In genomic region chr11:63918576-63919171, GRCh38 we compare ENCODE assay signal across 7 cellular contexts. TPM values are rescaled to one million over a fixed set of nuclear protein-coding genes. Genes with fewer than 3 reads are reported as not detected.
DNase-seq lines count a peak whose midpoint lies in the region; ATAC-seq and TF ChIP-seq lines count a peak whose summit lies in the region.

No MANE protein-coding gene starts in this region.

- no peaks in the 10 kb centered on the region for H3F3A ChIP-seq in smooth muscle cell (ENCODE audit: low read depth)

- no peak overlapping the region for H2BK15ac ChIP-seq in H9 (ENCODE audit: low read depth, low read length)

- H3K23me2 ChIP-seq in H9 (ENCODE audit: insufficient read length, low read depth, low read length, poor library complexity, severe bottlenecking) = peaks cover 33% of the 10 kb centered on the region

- H3T11ph ChIP-seq in H9 (ENCODE audit: low read length) = peak overlapping the region; percentile 71

- H3K27me3 Mint-ChIP-seq in H9 (ENCODE audit: low read depth) = peaks cover 8% of the 10 kb centered on the region

- no peaks in the 10 kb centered on the region for H3K79me1 ChIP-seq in H9 (ENCODE audit: insufficient read depth, low read depth, low read length, poor library complexity, severe bottlenecking)

- H3K4me2 ChIP-seq in H9 (ENCODE audit: insufficient read depth, insufficient read length, low read length) (peak overlapping the region; percentile 67), hepatocyte (peak overlapping the region; percentile 99), smooth muscle cell (peak overlapping the region; percentile 99)

- POLR2A ChIA-PET in RWPE1 (lab: Yijun Ruan, JAX; ENCODE audit: low non-redundant PET) = no interaction called here

- peak overlapping the region; percentile 83 for H3K18ac ChIP-seq in H9 (ENCODE audit: insufficient read length, low read depth, low read length)

- H3K9ac ChIP-seq in H9 (ENCODE audit: extremely low read depth, insufficient read length, low read length) = peak overlapping the region; percentile 72
- H3K9ac ChIP-seq in smooth muscle cell (ENCODE audit: low read depth) = no peak overlapping the region

- peak; percentile 77 for DNase-seq in H9
- no peak for DNase-seq in RWPE1 (ENCODE audit: low spot score)
- peak; percentile 31 for DNase-seq in hepatocyte (ENCODE audit: low spot score)
- DNase-seq in smooth muscle cell (lab: John Stamatoyannopoulos, UW; ENCODE audit: unreplicated experiment) = no peak
- DNase-seq in kidney tubule cell (ENCODE audit: low spot score) = no peak
- DNase-seq in effector CD4-positive, alpha-beta T cell = no peak

- H3K27ac Mint-ChIP-seq in H9 = peak overlapping the region; percentile 99 to 100 (median 99)

- no peak overlapping the region for H2BK120ac ChIP-seq in H9 (ENCODE audit: low read depth, low read length, poor library complexity, severe bottlenecking)

- CTCF ChIA-PET in RWPE1 (lab: Yijun Ruan, JAX) = no interaction called here

- H3K4me3 ChIP-seq in hepatocyte (no peak overlapping the region), smooth muscle cell (no peak overlapping the region)

- peaks cover 5% of the 10 kb centered on the region in 2 experiments; a peak in 4 of 5 replicates for H3K9me3 Mint-ChIP-seq in H9

- H3K9me2 ChIP-seq in hepatocyte (replicated peaks; ENCODE audit: insufficient read depth) = no peaks in the 10 kb centered on the region

- no peaks in the 10 kb centered on the region for H4K20me1 ChIP-seq in H9 (ENCODE audit: control insufficient read depth, insufficient read depth, insufficient read length)
- no peaks in the 10 kb centered on the region for H4K20me1 ChIP-seq in hepatocyte (ENCODE audit: insufficient read depth, poor library complexity, severe bottlenecking)
- H4K20me1 ChIP-seq in smooth muscle cell (ENCODE audit: low read depth) = peaks cover 16% of the 10 kb centered on the region

- H3K56ac ChIP-seq in H9 (ENCODE audit: insufficient read length, low read depth, low read length) = no peak overlapping the region

- H3K4ac ChIP-seq in H9 (ENCODE audit: low read depth, low read length) = peak overlapping the region; percentile 90

- peaks cover 11 to 23% (median 15%) of the 10 kb centered on the region in 3 experiments for H3K36me3 Mint-ChIP-seq in H9 (ENCODE audit: insufficient read depth in 1 of 3, low read depth in 3 of 3)

- peak overlapping the region; percentile 67 to 87 for H3K4me3 Mint-ChIP-seq in H9

- peak overlapping the region; percentile 28 for H2BK5ac ChIP-seq in H9 (ENCODE audit: insufficient read length, low read length)

- no peak for ATAC-seq in GM21737 (IDR thresholded peaks at IDR 0.05; ENCODE audit: unreplicated experiment)

- H3K79me2 ChIP-seq in H9 (ENCODE audit: insufficient read depth, low read length) = peaks cover 5% of the 10 kb centered on the region; the same call in 1 of the 2 replicates
- peaks cover 9% of the 10 kb centered on the region for H3K79me2 ChIP-seq in hepatocyte
- no peaks in the 10 kb centered on the region for H3K79me2 ChIP-seq in smooth muscle cell (ENCODE audit: low read depth)

- H4K91ac ChIP-seq in H9 (ENCODE audit: insufficient read length, low read depth, low read length) = peak overlapping the region; percentile 94

- H3K23ac ChIP-seq in H9 (ENCODE audit: insufficient read length, low read depth, low read length) = no peak overlapping the region

- H3K36me3 ChIP-seq in hepatocyte (replicated peaks; ENCODE audit: insufficient read depth, low read depth) (no peaks in the 10 kb centered on the region), smooth muscle cell (ENCODE audit: low read depth) (no peaks in the 10 kb centered on the region)

- H3K4me1 Mint-ChIP-seq in H9 = peaks cover 24 to 31% of the 10 kb centered on the region in 2 experiments

- H2BK12ac ChIP-seq in H9 (ENCODE audit: insufficient read length, low read depth, low read length) = peak overlapping the region; percentile 72

- H3K9me3 ChIP-seq in H9 (ENCODE audit: control insufficient read depth, low read depth, low read length) (no peaks in the 10 kb centered on the region), hepatocyte (ENCODE audit: low read depth) (no peaks in the 10 kb centered on the region), smooth muscle cell (replicated peaks; ENCODE audit: low read depth) (no peaks in the 10 kb centered on the region)

- H4K8ac ChIP-seq in H9 (replicated peaks; ENCODE audit: insufficient read length, low read depth, low read length) = no peak overlapping the region

- H4K5ac ChIP-seq in H9 (ENCODE audit: insufficient read length, low read depth, low read length) = peak overlapping the region; percentile 23

- peak overlapping the region; percentile 85 for H3K27ac ChIP-seq in H9 (ENCODE audit: insufficient read length, low read depth, low read length)
- peak overlapping the region; percentile 72 for H3K27ac ChIP-seq in RWPE1
- peak overlapping the region; percentile 75 for H3K27ac ChIP-seq in hepatocyte
- peak overlapping the region; percentile 36 for H3K27ac ChIP-seq in smooth muscle cell (ENCODE audit: low read depth)

- H3K27me3 ChIP-seq in H9 (ENCODE audit: insufficient read depth, low read length) (no peaks in the 10 kb centered on the region), hepatocyte (no peaks in the 10 kb centered on the region), smooth muscle cell (ENCODE audit: low read depth) (no peaks in the 10 kb centered on the region)

- H2AK5ac ChIP-seq in H9 (ENCODE audit: insufficient read length, low read length) = no peak overlapping the region

- TF ChIP-seq CTCF in H9 (conservative IDR thresholded peaks at IDR 0.05) (no peak), RWPE1 (conservative IDR thresholded peaks at IDR 0.05; ENCODE audit: low read depth) (no peak), hepatocyte (IDR thresholded peaks at IDR 0.05; ENCODE audit: poor library complexity) (no peak), smooth muscle cell (IDR thresholded peaks at IDR 0.05; ENCODE audit: borderline replicate concordance, insufficient read depth, poor library complexity, severe bottlenecking) (no peak)

- WGBS in H9 (ENCODE audit: extremely low coverage, insufficient read length, low lambda C conversion rate) = no CpG with 5 or more reads among the region's 8 CpGs
- 55% methylated on average over 6 of the region's 8 CpGs for WGBS in hepatocyte (ENCODE audit: low lambda C conversion rate, missing lambda C conversion rate)
- 42% methylated on average over 6 of the region's 8 CpGs for WGBS in smooth muscle cell (ENCODE audit: low lambda C conversion rate)

- peaks cover 3% of the 10 kb centered on the region for H3K4me1 ChIP-seq in H9 (ENCODE audit: insufficient read depth, low read length)
- H3K4me1 ChIP-seq in hepatocyte (ENCODE audit: insufficient read depth) = peaks cover 51% of the 10 kb centered on the region
- peaks cover 44% of the 10 kb centered on the region for H3K4me1 ChIP-seq in smooth muscle cell (ENCODE audit: low read depth)

- no peak overlapping the region for H2AFZ ChIP-seq in H9 (ENCODE audit: low read length)
- peak overlapping the region; percentile 66 for H2AFZ ChIP-seq in hepatocyte
- no peak overlapping the region for H2AFZ ChIP-seq in smooth muscle cell (ENCODE audit: low read depth)

- H2BK20ac ChIP-seq in H9 (ENCODE audit: low read depth, low read length, poor library complexity, severe bottlenecking) = no peak overlapping the region

- peak overlapping the region; percentile 94 for H3K14ac ChIP-seq in H9 (ENCODE audit: insufficient read depth, low read length)

RNA-seq across cellular contexts. Expression of gene RCOR2, which starts 1.7 kb away (rescaled TPM):
- total RNA-seq in H9 (2021) (117 and 118 TPM in 2 replicates), hepatocyte (4.3 and 4.4 TPM in 2 replicates), smooth muscle cell (5.5 and 8.5 TPM in 2 replicates)
- polyA plus RNA-seq in hepatocyte (3.1 and 3.5 TPM in 2 replicates), smooth muscle cell (8.3 and 8.7 TPM in 2 replicates)

RNA-seq across cellular contexts. Expression of gene NAA40, which starts 20.1 kb away (rescaled TPM):
- 43.9 and 44.4 TPM in 2 replicates for total RNA-seq in H9 (2021)
- 12.2 and 15.3 TPM in 2 replicates for total RNA-seq in hepatocyte
- polyA plus RNA-seq in hepatocyte = 16.4 and 17.9 TPM in 2 replicates
- total RNA-seq in smooth muscle cell = 11.3 and 16.5 TPM in 2 replicates
- polyA plus RNA-seq in smooth muscle cell = 7.6 and 11.1 TPM in 2 replicates

RNA-seq across cellular contexts. Expression of gene COX8A, which starts 55.7 kb away (rescaled TPM):
- total RNA-seq in H9 (2021) (402 and 429 TPM in 2 replicates), hepatocyte (430 and 436 TPM in 2 replicates), smooth muscle cell (432 and 551 TPM in 2 replicates)
- polyA plus RNA-seq in hepatocyte (463 TPM in 2 replicates), smooth muscle cell (534 and 549 TPM in 2 replicates)

Comparison
In these comparisons a context has a peak if more than half of its experiments do, and no peak if none do; other contexts are left out.
1. DNase-seq: peak in H9 (single experiment) and hepatocyte (single experiment); none in RWPE1 (single experiment), smooth muscle cell (single experiment), kidney tubule cell (single experiment) and effector CD4-positive, alpha-beta T cell (single experiment).
2. RNA of gene RCOR2, which starts 1.7 kb away (total RNA-seq): 117 to 118 TPM in H9; 5.5 to 8.5 TPM in smooth muscle cell and 4.3 to 4.4 TPM in hepatocyte; every median in the first group is over 10 times any median in the second.
3. Peak in every context shown above with its lines, with median percentiles within 50 percentile points of each other: H3K27ac ChIP-seq and H3K4me2 ChIP-seq.